ENCODE assay signal across 22 cellular contexts in the genomic region with DNA sequence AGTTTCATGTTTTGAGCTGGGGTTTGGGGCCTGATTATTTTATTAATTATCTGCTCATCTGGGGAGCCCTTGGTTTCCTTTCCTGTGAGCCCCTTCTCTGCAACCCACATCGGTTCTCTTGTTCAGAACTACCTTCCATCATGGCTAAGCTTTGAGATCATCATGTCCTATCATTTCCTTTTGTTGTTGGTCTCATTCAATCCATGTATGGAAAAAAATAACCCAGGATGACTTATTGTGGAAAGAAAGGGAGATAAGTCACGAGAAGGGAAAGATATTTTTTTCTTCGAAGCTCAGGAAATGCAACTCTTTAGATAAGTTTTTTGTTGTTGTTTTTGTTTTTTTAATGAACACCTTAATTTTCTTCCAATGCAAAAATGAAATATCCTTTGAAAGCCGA. TPM values are rescaled to one million over a fixed set of nuclear protein-coding genes. Genes with fewer than 3 reads are reported as not detected.
A peak's percentile ranks its signal among the peaks of the same experiment; 100 is the strongest.
DNase-seq lines count a peak whose midpoint lies in the region; ATAC-seq and TF ChIP-seq lines count a peak whose summit lies in the region.
"Had no signal": no experiment of that assay in that cellular context is flagged by ENCODE, and none has a peak within 500 bp of the region (broad histone marks: within the 10 kb centered on the region; RNA-seq: fewer than 3 reads in every experiment).

No MANE protein-coding gene starts in this region.

- ATAC-seq in heart right ventricle: no peak
- ATAC-seq: A549; CD8-positive, alpha-beta T cell; GM12878 had no signal

- H3K4me1 ChIP-seq in left ventricle myocardium inferior (peaks cover 39% of the 10 kb centered on the region), heart right ventricle (peaks cover 0 to 51% (median 16%) of the 10 kb centered on the region in 9 donors)
- H3K4me1 ChIP-seq: A549, Caco-2 had no signal

- no peak overlapping the region for H3K4me3 Mint-ChIP-seq in nephron
- H3K4me3 Mint-ChIP-seq: B cell; CD4-positive, alpha-beta T cell; CD8-positive, alpha-beta T cell had no signal

- H3K27me3 ChIP-seq in left ventricle myocardium inferior (ENCODE audit: low read depth) (no peaks in the 10 kb centered on the region), heart right ventricle (no peaks in the 10 kb centered on the region)
- H3K27me3 ChIP-seq: BLaER1 treated with 17β-estradiol and CSF1 and Interleukin-3, amounts not matched to agents 10 nM and 100 nM had no signal

- no peaks in the 10 kb centered on the region for H3K36me3 Mint-ChIP-seq in nephron (ENCODE audit: low read depth)
- H3K36me3 Mint-ChIP-seq: CD8-positive, alpha-beta T cell had no signal

- no peaks in the 10 kb centered on the region for H3K36me3 ChIP-seq in left ventricle myocardium inferior
- no peaks in the 10 kb centered on the region for H3K36me3 ChIP-seq in heart right ventricle
- H3K36me3 ChIP-seq: BLaER1 treated with 17β-estradiol and CSF1 and Interleukin-3, amounts not matched to agents 10 nM and 100 nM had no signal

- TF ChIP-seq CTCF in left ventricle myocardium inferior (IDR thresholded peaks at IDR 0.05; ENCODE audit: borderline replicate concordance) (no peak), heart right ventricle (IDR thresholded peaks at IDR 0.05) (no peak), fibroblast of pulmonary artery (IDR thresholded peaks at IDR 0.05; ENCODE audit: low read length, missing control alignments) (no peak), nephron (IDR thresholded peaks at IDR 0.05; ENCODE audit: unreplicated experiment in 3 of 3) (no peak)

- no peaks in the 10 kb centered on the region for H3K9me3 Mint-ChIP-seq in nephron
- H3K9me3 Mint-ChIP-seq: CD4-positive, alpha-beta T cell; CD8-positive, alpha-beta T cell had no signal

- H3K27ac ChIP-seq in left ventricle myocardium inferior (replicated peaks) (peak overlapping the region; percentile 11), heart right ventricle (no peak overlapping the region)
- H3K27ac ChIP-seq: 22Rv1; A549; BLaER1 treated with 17β-estradiol and CSF1 and Interleukin-3, amounts not matched to agents 10 nM and 100 nM; C4-2B had no signal

- no peak overlapping the region for H3K4me3 ChIP-seq in left ventricle myocardium inferior
- H3K4me3 ChIP-seq in heart right ventricle: no peak overlapping the region
- H3K4me3 ChIP-seq in fibroblast of pulmonary artery (replicated peaks; ENCODE audit: low read depth, low read length): no peak overlapping the region
- H3K4me3 ChIP-seq: A549; BLaER1 treated with 17β-estradiol and CSF1 and Interleukin-3, amounts not matched to agents 10 nM and 100 nM; GM12878 had no signal

- H3K27ac Mint-ChIP-seq in nephron: peak overlapping the region in 2 of 3 experiments; percentile 36 to 80
- H3K27ac Mint-ChIP-seq: B cell; CD4-positive, alpha-beta T cell; CD8-positive, alpha-beta T cell had no signal

- no peaks in the 10 kb centered on the region for H3K27me3 Mint-ChIP-seq in nephron (ENCODE audit: low read depth)

- 47 to 56% methylated on average over 4 of the region's 4 CpGs for WGBS in heart right ventricle, 2 donors

- DNase-seq in left ventricle myocardium inferior (no peak), heart right ventricle (no peak), dermis microvascular lymphatic vessel endothelial cell (ENCODE audit: low read depth in 2 of 2) (peak; percentile 22 to 56), fibroblast of pulmonary artery (ENCODE audit: low read depth) (peak; percentile 21), DMS53 treated with DMSO at 0.1 percent for 48 hours (lab: John Stamatoyannopoulos, UW; ENCODE audit: unreplicated experiment) (no peak), NCI-H1092 treated with DMSO at 0.1 percent for 48 hours (lab: John Stamatoyannopoulos, UW) (no peak)
- DNase-seq: AML-193; Caco-2; Calu3; CD4-positive, alpha-beta T cell; CD8-positive, alpha-beta T cell; DMS79; DND-41; EL; GDM1 had no signal

- intact Hi-C loops in left ventricle myocardium inferior (cut with micrococcal nuclease) (no loop called here), heart right ventricle (cut with DNase I) (loop anchor here in 1 of 10 donors (5.0 kb wide), 1 partner anchor 40 kb away; no protein-coding TSS in a partner anchor)

- no peaks in the 10 kb centered on the region for H3K9me3 ChIP-seq in left ventricle myocardium inferior (replicated peaks)
- H3K9me3 ChIP-seq in heart right ventricle: no peaks in the 10 kb centered on the region
- H3K9me3 ChIP-seq: A549, Caco-2 had no signal

- H3K4me1 Mint-ChIP-seq in nephron: peaks cover 30% of the 10 kb centered on the region
- H3K4me1 Mint-ChIP-seq: B cell had no signal

RNA-seq across cellular contexts. Expression of gene EHD3, which starts 43.7 kb away (rescaled TPM):
- total RNA-seq in left ventricle myocardium inferior (29.7 TPM), heart right ventricle (10 to 100 TPM; 12.5 to 40.9 (median 26.5) TPM), dermis microvascular lymphatic vessel endothelial cell (4.0 and 14.5 TPM in 2 replicates)
- 1 to 10 TPM; 5.3 to 7.9 TPM for polyA plus RNA-seq in heart right ventricle
- total RNA-seq: Caco-2 had no signal

Comparison
In these comparisons a context has a peak if more than half of its experiments do, and no peak if none do; other contexts are left out.
1. DNase-seq: peak in dermis microvascular lymphatic vessel endothelial cell (2 of 2) and fibroblast of pulmonary artery (single experiment); none in left ventricle myocardium inferior (single experiment), heart right ventricle (0 of 2), DMS53 treated with DMSO at 0.1 percent for 48 hours (single experiment) and NCI-H1092 treated with DMSO at 0.1 percent for 48 hours (single experiment).